ENCODE assay signal across 27 cellular contexts in the genomic region with DNA sequence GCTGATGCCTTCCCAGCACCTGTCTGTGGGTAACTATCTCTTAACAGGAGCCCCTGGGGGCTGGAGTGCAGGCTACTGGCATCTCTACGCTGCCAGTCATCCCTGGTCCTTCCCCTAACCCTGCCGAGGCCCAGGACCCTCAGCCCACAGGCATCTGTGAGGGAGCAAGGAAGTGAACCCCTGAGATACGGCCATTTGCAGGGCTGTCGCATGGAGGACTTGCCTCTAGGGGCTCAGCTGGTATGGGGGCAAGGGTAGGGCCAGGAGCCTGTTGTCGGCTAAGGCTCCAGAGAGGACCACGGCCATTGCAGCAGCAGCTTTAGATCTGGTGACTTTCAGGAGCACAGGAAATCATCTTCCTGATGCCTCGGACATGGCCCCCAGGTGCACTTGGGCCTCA.
"Had no signal": no experiment of that assay in that cellular context is flagged by ENCODE, and none has a peak within 500 bp of the region (broad histone marks: within the 10 kb centered on the region; RNA-seq: fewer than 3 reads in every experiment).

No MANE protein-coding gene starts in this region.

- H3K27me3 ChIP-seq: neural progenitor cell, ovary, spleen, suprapubic skin, testis, tibial artery, transverse colon, upper lobe of right lung, uterus had no signal

- DNase-seq: natural killer cell; occipital lobe; ovary; psoas muscle; spleen; stimulated activated CD4-positive, alpha-beta T cell treated with anti-CD3 and anti-CD28 coated beads, Interleukin-12 subunit alpha, Interleukin-12 subunit beta, amount 100 ng/mL, for 4 hours; stimulated activated CD4-positive, alpha-beta T cell treated with anti-CD3 and anti-CD28 coated beads, Interleukin-1b, Interleukin-23, amount 100 ng/mL, for 48 hours; stimulated activated CD4-positive, alpha-beta T cell treated with anti-CD3 and anti-CD28 coated beads, Interleukin-4, amount 100 ng/mL, for 1 hour; stimulated activated CD4-positive, alpha-beta T cell treated with anti-CD3 and anti-CD28 coated beads, Interleukin-4, amount 100 ng/mL, for 4 hours; stimulated activated CD8-positive, alpha-beta memory T cell treated with anti-CD3 and anti-CD28 coated beads, Interleukin-4, amount 100 ng/mL, for 48 hours; stimulated activated naive CD4-positive, alpha-beta T cell; stimulated activated naive CD8-positive, alpha-beta T cell treated with anti-CD3 and anti-CD28 coated beads, Interleukin-15, amount 100 ng/mL, for 72 hours; stimulated activated naive CD8-positive, alpha-beta T cell treated with anti-CD3 and anti-CD28 coated beads, Interleukin-15, Interleukin-2, amounts not matched to agents 100 U/mL and 50 U/mL, for 24 hours; substantia nigra; testis; tibial artery; transverse colon; upper lobe of right lung; uterus had no signal

- H3K4me1 ChIP-seq: neural progenitor cell, parathyroid adenoma, spleen, suprapubic skin, testis, tibial artery, upper lobe of right lung, uterus had no signal

- H3K4me3 ChIP-seq: neural progenitor cell, ovary, psoas muscle, skin epidermis, smooth muscle cell, spleen, suprapubic skin, testis, tibial artery, transverse colon, upper lobe of right lung, uterus had no signal

- ATAC-seq: natural killer cell; psoas muscle; right cardiac atrium; sciatic nerve; stimulated activated memory B cell treated with anti-CD40 and anti-IgM and Interleukin-4, amounts not matched to agents 10 μg/mL and 1 μg/mL and 100 μg/mL, for 72 hours; stimulated activated naive CD8-positive, alpha-beta T cell treated with anti-CD3 and anti-CD28 coated beads, Interleukin-15, amount 100 ng/mL, for 72 hours; stimulated activated naive CD8-positive, alpha-beta T cell treated with anti-CD3 and anti-CD28 coated beads, Interleukin-15, Interleukin-2, amounts not matched to agents 100 U/mL and 50 U/mL, for 24 hours; upper lobe of right lung had no signal

- H2AFZ ChIP-seq: neural progenitor cell, parathyroid adenoma had no signal

- H3K9me3 ChIP-seq: ovary, psoas muscle, spleen, suprapubic skin, testis, tibial artery, transverse colon, upper lobe of right lung, uterus had no signal

- H3K36me3 ChIP-seq: ovary, transverse colon, uterus had no signal

- H3K4me2 ChIP-seq: neural progenitor cell, smooth muscle cell had no signal

- H3K9ac ChIP-seq: neural progenitor cell, parathyroid adenoma had no signal

- H3K27ac ChIP-seq: neural progenitor cell, ovary, parathyroid adenoma, psoas muscle, skin epidermis, spleen, suprapubic skin, testis, tibial artery, transverse colon, upper lobe of right lung, uterus had no signal
